ENCODE assay signal across 35 cellular contexts in the genomic region with DNA sequence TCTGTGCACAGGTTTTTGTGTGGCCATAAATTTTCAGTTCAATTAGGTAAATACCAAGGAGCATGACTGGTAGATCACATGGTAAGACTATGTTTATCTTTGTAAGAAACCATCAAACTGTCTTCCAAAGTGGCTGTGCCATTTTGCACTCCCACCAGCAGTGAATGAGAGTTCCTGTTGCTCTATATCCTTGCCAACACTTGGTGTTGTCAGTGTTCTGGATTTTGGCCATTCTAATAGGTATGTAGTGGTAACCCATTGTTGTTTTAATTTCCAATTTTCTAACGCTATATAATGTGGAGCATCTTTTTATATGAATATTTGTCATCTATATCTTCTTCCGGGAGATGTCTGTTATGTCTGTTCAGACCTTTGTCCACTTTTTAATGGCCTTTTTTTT.
"Had no signal": no experiment of that assay in that cellular context is flagged by ENCODE, and none has a peak within 500 bp of the region (broad histone marks: within the 10 kb centered on the region; RNA-seq: fewer than 3 reads in every experiment).

No MANE protein-coding gene starts in this region.

- H3K4me1 ChIP-seq: body of pancreas, breast epithelium had no signal

- H3K36me3 ChIP-seq: adrenal gland, brain microvascular endothelial cell, breast epithelium had no signal

- ATAC-seq: activated CD8-positive, alpha-beta T cell treated with anti-CD3 and anti-CD28 coated beads for 36 hours; activated T-cell treated with anti-CD3 and anti-CD28 coated beads, Interleukin-2, amount 50 U/mL, for 4 hours; body of pancreas had no signal

- H3K36me3 Mint-ChIP-seq: activated CD4-positive, alpha-beta memory T cell treated with anti-CD3 and anti-CD28 coated beads for 36 hours had no signal

- H3K27me3 Mint-ChIP-seq: activated CD4-positive, alpha-beta memory T cell treated with anti-CD3 and anti-CD28 coated beads for 36 hours; activated CD4-positive, alpha-beta T cell treated with anti-CD3 and anti-CD28 coated beads, Interleukin-2, amount 10 ng/mL, durations not matched to agents 24 days and 14 days; activated CD8-positive, alpha-beta T cell treated with anti-CD3 and anti-CD28 coated beads for 36 hours; activated naive CD8-positive, alpha-beta T cell treated with anti-CD3 and anti-CD28 coated beads for 36 hours; activated T-helper 17 cell treated with anti-CD3 and anti-CD28 coated beads, Interleukin-2, amount 50 U/mL, for 72 hours had no signal

- H3K27ac Mint-ChIP-seq: activated B cell treated with CpG ODN at 0.5 μM for 24 hours; activated CD4-positive, alpha-beta memory T cell treated with anti-CD3 and anti-CD28 coated beads for 36 hours; activated CD4-positive, alpha-beta T cell treated with anti-CD3 and anti-CD28 coated beads, Interleukin-2, amount 10 ng/mL, durations not matched to agents 24 days and 14 days; activated CD8-positive, alpha-beta T cell treated with anti-CD3 and anti-CD28 coated beads for 36 hours; activated naive CD4-positive, alpha-beta T cell treated with anti-CD3 and anti-CD28 coated beads for 36 hours; activated naive CD4-positive, alpha-beta T cell treated with anti-CD3 and anti-CD28 coated beads, Interleukin-2, amount 50 U/mL, for 72 hours; activated naive CD8-positive, alpha-beta T cell treated with anti-CD3 and anti-CD28 coated beads for 36 hours; activated T-cell treated with anti-CD3 and anti-CD28 coated beads, Interleukin-2, amount 50 U/mL, for 72 hours; activated T-helper 1 cell treated with anti-CD3 and anti-CD28 coated beads, Interleukin-12 subunit alpha, Interleukin-12 subunit beta, Interleukin-2, Interleukin-4 antibody, amounts not matched to agents 30 ng/mL and 10 ng/mL and 1 ng/mL, durations not matched to agents 14 hours and 24 hours and 36 hours; activated T-helper 17 cell treated with anti-CD3 and anti-CD28 coated beads, Interleukin-2, amount 50 U/mL, for 72 hours; T-helper 1 cell treated with Interleukin-12 subunit alpha and Interleukin-12 subunit beta and Interleukin-4 antibody, amounts not matched to agents 30 μg/mL and 1 μg/mL, for 36 hours; T-helper 2 cell treated with Interferon-gamma antibody and Interleukin-4, amounts not matched to agents 5 μg/mL and 100 μg/mL, for 36 hours had no signal

- H3K4me3 Mint-ChIP-seq: activated B cell treated with CpG ODN at 0.5 μM for 24 hours; activated CD4-positive, alpha-beta memory T cell treated with anti-CD3 and anti-CD28 coated beads for 36 hours; activated CD4-positive, alpha-beta T cell treated with anti-CD3 and anti-CD28 coated beads, Interleukin-2, amount 10 ng/mL, durations not matched to agents 24 days and 14 days; activated CD8-positive, alpha-beta T cell treated with anti-CD3 and anti-CD28 coated beads for 36 hours; activated naive CD4-positive, alpha-beta T cell treated with anti-CD3 and anti-CD28 coated beads for 36 hours; activated naive CD8-positive, alpha-beta T cell treated with anti-CD3 and anti-CD28 coated beads for 36 hours; activated T-cell treated with anti-CD3 and anti-CD28 coated beads, Interleukin-2, amount 50 U/mL, for 4 hours; activated T-cell treated with anti-CD3 and anti-CD28 coated beads, Interleukin-2, amount 50 U/mL, for 72 hours; activated T-helper 1 cell treated with anti-CD3 and anti-CD28 coated beads, Interleukin-12 subunit alpha, Interleukin-12 subunit beta, Interleukin-2, Interleukin-4 antibody, amounts not matched to agents 30 ng/mL and 10 ng/mL and 1 ng/mL, durations not matched to agents 14 hours and 24 hours and 36 hours; activated T-helper 17 cell treated with anti-CD3 and anti-CD28 coated beads, Interleukin-2, amount 50 U/mL, for 72 hours; T-helper 1 cell treated with Interleukin-12 subunit alpha and Interleukin-12 subunit beta and Interleukin-4 antibody, amounts not matched to agents 30 μg/mL and 1 μg/mL, for 36 hours; T-helper 2 cell treated with Interferon-gamma antibody and Interleukin-4, amounts not matched to agents 5 μg/mL and 100 μg/mL, for 36 hours had no signal

- H3K27me3 ChIP-seq: adrenal gland, body of pancreas, brain microvascular endothelial cell, breast epithelium had no signal

- H3K4me3 ChIP-seq: adrenal gland, body of pancreas, breast epithelium had no signal

- DNase-seq: activated B cell treated with CpG ODN at 0.5 μM for 24 hours; activated CD4-positive, alpha-beta memory T cell treated with anti-CD3 and anti-CD28 coated beads for 36 hours; activated CD4-positive, alpha-beta T cell treated with anti-CD3 and anti-CD28 coated beads for 4 hours; activated CD4-positive, alpha-beta T cell treated with anti-CD3 and anti-CD28 coated beads, Interleukin-2, amount 10 ng/mL, durations not matched to agents 24 days and 14 days; activated CD4-positive, alpha-beta T cell treated with anti-CD3 and anti-CD28 coated beads, Interleukin-2, amount 50 U/mL, for 1 hour; activated CD4-positive, alpha-beta T cell treated with anti-CD3 and anti-CD28 coated beads, Interleukin-2, amount 50 U/mL, for 4 hours; activated CD4-positive, CD25-positive, alpha-beta regulatory T cell treated with anti-CD3 and anti-CD28 coated beads, Interleukin-2, amount 50 U/mL, for 72 hours; activated CD8-positive, alpha-beta memory T cell treated with anti-CD3 and anti-CD28 coated beads, Interleukin-2, amount 50 U/mL, for 4 hours; activated CD8-positive, alpha-beta T cell treated with anti-CD3 and anti-CD28 coated beads for 36 hours; activated effector memory CD4-positive, alpha-beta T cell treated with anti-CD3 and anti-CD28 coated beads, Interleukin-2, amount 50 U/mL, for 16 hours; activated gamma-delta T cell treated with Interleukin-2 at 50 U/mL for 16 hours; activated naive CD4-positive, alpha-beta T cell; activated naive CD4-positive, alpha-beta T cell treated with anti-CD3 and anti-CD28 coated beads for 36 hours; activated naive CD4-positive, alpha-beta T cell treated with anti-CD3 and anti-CD28 coated beads, Interleukin-2, amount 50 U/mL, for 16 hours; activated naive CD8-positive, alpha-beta T cell treated with anti-CD3 and anti-CD28 coated beads for 36 hours; activated T-cell treated with anti-CD3 and anti-CD28 coated beads for 4 hours; activated T-cell treated with anti-CD3 and anti-CD28 coated beads, Interleukin-2, amount 50 U/mL, for 1 hour; activated T-cell treated with anti-CD3 and anti-CD28 coated beads, Interleukin-2, amount 50 U/mL, for 4 hours; activated T-cell treated with anti-CD3 and anti-CD28 coated beads, Interleukin-2, amount 50 U/mL, for 72 hours; adrenal gland; amniotic stem cell; aorta; body of pancreas; brain microvascular endothelial cell; central memory CD4-positive, alpha-beta T cell; cerebellar nuclear complex; T-helper 2 cell; T-helper 9 cell had no signal

- H3K27ac ChIP-seq: adrenal gland, body of pancreas, brain microvascular endothelial cell, breast epithelium, VCaP had no signal

- H3K9me3 Mint-ChIP-seq: activated B cell treated with CpG ODN at 0.5 μM for 24 hours; activated CD4-positive, alpha-beta T cell treated with anti-CD3 and anti-CD28 coated beads, Interleukin-2, amount 10 ng/mL, durations not matched to agents 24 days and 14 days; activated T-cell treated with anti-CD3 and anti-CD28 coated beads, Interleukin-2, amount 50 U/mL, for 4 hours; activated T-helper 17 cell treated with anti-CD3 and anti-CD28 coated beads, Interleukin-2, amount 50 U/mL, for 72 hours; T-helper 2 cell treated with Interferon-gamma antibody and Interleukin-4, amounts not matched to agents 5 μg/mL and 100 μg/mL, for 36 hours had no signal

- H3K9me3 ChIP-seq: adrenal gland, body of pancreas, breast epithelium had no signal
